17 cellular contexts compared by ENCODE assay signal in genomic region chr11:82398300-82398815, GRCh38.
DNase-seq lines count a peak whose midpoint lies in the region; ATAC-seq and TF ChIP-seq lines count a peak whose summit lies in the region.
"Had no signal": no experiment of that assay in that cellular context is flagged by ENCODE, and none has a peak within 500 bp of the region (broad histone marks: within the 10 kb centered on the region; RNA-seq: fewer than 3 reads in every experiment).

No MANE protein-coding gene starts in this region.

- TF ChIP-seq CTCF in gastroesophageal sphincter (IDR thresholded peaks at IDR 0.05) (no peak), tibial nerve (IDR thresholded peaks at IDR 0.05) (no peak), GM20000 (IDR thresholded peaks at IDR 0.05; ENCODE audit: extremely low read depth, missing control alignments) (no peak)

- no peaks in the 10 kb centered on the region for H3K4me1 ChIP-seq in gastroesophageal sphincter
- no peaks in the 10 kb centered on the region for H3K4me1 ChIP-seq in tibial nerve

- TF ChIP-seq POLR2A in gastroesophageal sphincter (IDR thresholded peaks at IDR 0.05) (no peak), tibial nerve (IDR thresholded peaks at IDR 0.05) (no peak)

- H3K27ac ChIP-seq in gastroesophageal sphincter (peak overlapping the region in 1 of 4 donors; percentile 6), tibial nerve (no peak overlapping the region)
- H3K27ac ChIP-seq: cardiac muscle cell, WERI-Rb-1 had no signal

- no peaks in the 10 kb centered on the region for H3K27me3 ChIP-seq in gastroesophageal sphincter
- no peaks in the 10 kb centered on the region for H3K27me3 ChIP-seq in tibial nerve
- H3K27me3 ChIP-seq: BLaER1 treated with 17β-estradiol and CSF1 and Interleukin-3, amounts not matched to agents 10 nM and 100 nM; cardiac muscle cell had no signal

- peaks cover 0 to 4% (median 0%) of the 10 kb centered on the region in 3 donors for H3K9me3 ChIP-seq in gastroesophageal sphincter
- H3K9me3 ChIP-seq in tibial nerve, result peaks cover 0 to 4% (median 0%) of the 10 kb centered on the region in 4 donors

- H3K36me3 ChIP-seq in gastroesophageal sphincter (no peaks in the 10 kb centered on the region), tibial nerve (no peaks in the 10 kb centered on the region)
- H3K36me3 ChIP-seq: BLaER1 treated with 17β-estradiol and CSF1 and Interleukin-3, amounts not matched to agents 10 nM and 100 nM; cardiac muscle cell; WERI-Rb-1 had no signal

- ATAC-seq in gastroesophageal sphincter, result peak; percentile 85
- ATAC-seq: stimulated activated memory B cell treated with anti-CD40 and anti-IgM and Interleukin-4, amounts not matched to agents 10 μg/mL and 1 μg/mL and 100 μg/mL, for 72 hours had no signal

- peak; percentile 4 for DNase-seq in NOMO-1 treated with DMSO at 0.1 percent for 48 hours (lab: John Stamatoyannopoulos, UW; ENCODE audit: unreplicated experiment)
- no peak for DNase-seq in NOMO-1 treated with dmso at 0.1 percent for 144 hours (lab: John Stamatoyannopoulos, UW; ENCODE audit: unreplicated experiment)
- DNase-seq in midbrain (lab: John Stamatoyannopoulos, UW), result peak; percentile 12
- DNase-seq in tibial nerve (ENCODE audit: low spot score in 2 of 2), result peak in 1 of 2 donors; percentile 14
- no peak for DNase-seq in GM20000 (ENCODE audit: low spot score)
- no peak for DNase-seq in iPS-NIHi7 (ENCODE audit: extremely low spot score)
- no peak for DNase-seq in activated CD4-positive, alpha-beta T cell treated with anti-CD3 and anti-CD28 coated beads for 1 hour
- DNase-seq: 8988T; GF-D8; kidney glomerular epithelial cell; NCI-H1694 treated with DMSO at 0.1 percent for 48 hours; stimulated activated CD4-positive, alpha-beta T cell treated with anti-CD3 and anti-CD28 coated beads, Interleukin-12 subunit alpha, Interleukin-12 subunit beta, amount 100 ng/mL, for 4 hours; WERI-Rb-1 had no signal

- TF ChIP-seq EP300 in gastroesophageal sphincter (IDR thresholded peaks at IDR 0.05) (no peak), tibial nerve (IDR thresholded peaks at IDR 0.05) (peak; percentile 30 to 68)

- WGBS in gastroesophageal sphincter (ENCODE audit: low coverage in 1 of 2), 2 donors, result 71 to 74% methylated on average over 3 to 4 of the region's 4 CpGs
- WGBS in tibial nerve, 2 donors, result 70 to 72% methylated on average over 4 of the region's 4 CpGs

- H3K4me3 ChIP-seq in gastroesophageal sphincter (no peak overlapping the region), tibial nerve (no peak overlapping the region)
- H3K4me3 ChIP-seq: BLaER1 treated with 17β-estradiol and CSF1 and Interleukin-3, amounts not matched to agents 10 nM and 100 nM; cardiac muscle cell had no signal

Comparison
In these comparisons a context has a peak if more than half of its experiments do, and no peak if none do; other contexts are left out.
1. DNase-seq: peak in NOMO-1 treated with DMSO at 0.1 percent for 48 hours (single experiment) and midbrain (single experiment); none in NOMO-1 treated with dmso at 0.1 percent for 144 hours (single experiment), GM20000 (single experiment), iPS-NIHi7 (single experiment) and activated CD4-positive, alpha-beta T cell treated with anti-CD3 and anti-CD28 coated beads for 1 hour (single experiment).